ENCODE assay signal across 1 cellular context in genomic region chr11:57764527-57764926, GRCh38.
TF ChIP-seq lines count a peak whose summit lies in the region.

No MANE protein-coding gene starts in this region.

TF ChIP-seq in H1, 55 proteins besides CTCF, POLR2A, EP300 and RAD21:
- TF ChIP-seq HDAC6 (IDR thresholded peaks at IDR 0.05; ENCODE audit: low read depth, low read length) (no peak), JUND (IDR thresholded peaks at IDR 0.05; ENCODE audit: low read length) (no peak)
